24 cellular contexts compared by ENCODE assay signal in genomic region chr7:135181261-135181928, GRCh38. TPM values are rescaled to one million over a fixed set of nuclear protein-coding genes. Genes with fewer than 3 reads are reported as not detected.
"Had no signal": no experiment of that assay in that cellular context is flagged by ENCODE, and none has a peak within 500 bp of the region (broad histone marks: within the 10 kb centered on the region; RNA-seq: fewer than 3 reads in every experiment).

No MANE protein-coding gene starts in this region.

- H3K27ac ChIP-seq: dorsolateral prefrontal cortex, hepatocyte, left ventricle myocardium inferior, neutrophil, sigmoid colon, skin epidermis, suprapubic skin, thyroid gland, uterus had no signal

- H3K9me3 ChIP-seq: thyroid gland had no signal

- H3K4me1 ChIP-seq: left ventricle myocardium inferior, sigmoid colon, suprapubic skin, thyroid gland, uterus had no signal

- DNase-seq: cortex of kidney; dorsolateral prefrontal cortex; effector CD8-positive, alpha-beta T cell; foreskin melanocyte; head of caudate nucleus; kidney; left cardiac atrium; left ventricle myocardium inferior; naive thymus-derived CD4-positive, alpha-beta T cell; nephron progenitor cell; sigmoid colon; stimulated activated naive CD4-positive, alpha-beta T cell treated with Interleukin-2 at 50 U/mL for 16 hours; thyroid gland; uterus had no signal

- H3K36me3 ChIP-seq: uterus had no signal

- H3K4me3 Mint-ChIP-seq: naive thymus-derived CD4-positive, alpha-beta T cell; nephron progenitor cell; type B pancreatic cell had no signal

- H3K27me3 ChIP-seq: dorsolateral prefrontal cortex, hepatocyte, neutrophil, sigmoid colon, suprapubic skin, thyroid gland, uterus had no signal

- H3K4me1 Mint-ChIP-seq: naive thymus-derived CD4-positive, alpha-beta T cell; nephron progenitor cell had no signal

- H3K4me3 ChIP-seq: dorsolateral prefrontal cortex, hepatocyte, left ventricle myocardium inferior, lung, sigmoid colon, skin epidermis, suprapubic skin, thyroid gland, uterus had no signal

- ATAC-seq: left cardiac atrium; naive thymus-derived CD4-positive, alpha-beta T cell had no signal

- H3K27me3 Mint-ChIP-seq: naive thymus-derived CD4-positive, alpha-beta T cell; type B pancreatic cell had no signal

- H3K27ac Mint-ChIP-seq: naive thymus-derived CD4-positive, alpha-beta T cell; nephron progenitor cell; type B pancreatic cell had no signal

RNA-seq across cellular contexts. Expression of gene TMEM140, which starts 33.5 kb away (rescaled TPM):
- total RNA-seq: osteocyte had no signal

RNA-seq across cellular contexts. Expression of gene STRA8, which starts 52.2 kb away (rescaled TPM):
- total RNA-seq: hepatocyte; kidney; left cardiac atrium; left ventricle myocardium inferior; lung; mesenteric fat pad; mononuclear cell; naive thymus-derived CD4-positive, alpha-beta T cell; osteocyte; pulmonary artery endothelial cell; sigmoid colon; thyroid gland; uterus had no signal
